In the genomic region with DNA sequence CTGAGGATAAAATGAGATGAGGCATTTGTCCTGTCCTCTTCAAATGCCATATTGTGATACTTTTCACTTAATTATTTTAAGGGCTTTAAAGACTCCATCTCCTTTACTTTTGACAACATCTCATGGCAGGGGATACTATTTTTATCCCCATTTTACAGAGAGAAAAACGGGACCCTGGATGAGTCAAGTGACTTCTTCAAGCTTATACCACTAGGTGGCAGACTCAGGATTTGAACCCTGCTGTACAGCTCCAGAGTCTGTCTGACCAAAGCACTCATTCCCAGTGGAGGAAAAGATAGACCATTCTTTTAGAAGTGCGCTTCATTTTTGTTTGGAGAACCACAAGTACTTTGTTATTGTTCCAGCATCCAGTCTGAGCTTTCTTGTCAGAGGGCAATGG, we compare ENCODE assay signal across 9 cellular contexts. TPM values are rescaled to one million over a fixed set of nuclear protein-coding genes. Genes with fewer than 3 reads are reported as not detected.
DNase-seq lines count a peak whose midpoint lies in the region; ATAC-seq, FAIRE-seq and TF ChIP-seq lines count a peak whose summit lies in the region.
"Had no signal": no experiment of that assay in that cellular context is flagged by ENCODE, and none has a peak within 500 bp of the region (broad histone marks: within the 10 kb centered on the region; RNA-seq: fewer than 3 reads in every experiment).

No MANE protein-coding gene starts in this region.

- H3K27me3 ChIP-seq in pancreas: no peaks in the 10 kb centered on the region

- peaks cover 4% of the 10 kb centered on the region for H3K9me3 Mint-ChIP-seq in chondrocyte (ENCODE audit: low read depth)
- H3K9me3 Mint-ChIP-seq: central memory CD8-positive, alpha-beta T cell had no signal

- H3K4me3 ChIP-seq in GM12865 (ENCODE audit: low read depth, low read length): no peak overlapping the region
- no peak overlapping the region for H3K4me3 ChIP-seq in pancreas

- H3K27me3 Mint-ChIP-seq in chondrocyte (ENCODE audit: low read depth): peaks cover 45% of the 10 kb centered on the region

- peak in 3 of 4 donors; percentile 38 to 54 (median 48) for ATAC-seq in pancreas

- no peaks in the 10 kb centered on the region for H3K36me3 ChIP-seq in pancreas

- H3K27ac Mint-ChIP-seq in chondrocyte (ENCODE audit: unreplicated experiment): no peak overlapping the region

- peaks cover 7% of the 10 kb centered on the region for H3K4me1 Mint-ChIP-seq in chondrocyte (ENCODE audit: low read depth)
- H3K4me1 Mint-ChIP-seq: central memory CD8-positive, alpha-beta T cell had no signal

- no peak overlapping the region for H3K4me3 Mint-ChIP-seq in chondrocyte (ENCODE audit: unreplicated experiment)
- H3K4me3 Mint-ChIP-seq: central memory CD8-positive, alpha-beta T cell had no signal

- H3K27ac ChIP-seq in pancreas: peak overlapping the region in 2 of 4 donors; percentile 51 to 53

- 36 to 48% methylated on average over 2 of the region's 2 CpGs for WGBS in pancreas, 2 donors

- H3K36me3 Mint-ChIP-seq in chondrocyte (ENCODE audit: low read depth): no peaks in the 10 kb centered on the region

- DNase-seq in GM12865 (ENCODE audit: low read depth) (peak; percentile 30), NCI-H2107 treated with DMSO at 0.1 percent for 48 hours (lab: John Stamatoyannopoulos, UW; ENCODE audit: unreplicated experiment) (peak; percentile 91), chondrocyte (ENCODE audit: low spot score) (no peak), pancreas (no peak), mucosa of gallbladder (ENCODE audit: low spot score) (no peak), cerebellar nuclear complex (lab: John Stamatoyannopoulos, UW) (no peak), NCI-H2171 (lab: John Stamatoyannopoulos, UW) (no peak)
- no peak for DNase-seq in stimulated activated CD8-positive, alpha-beta memory T cell treated with anti-CD3 and anti-CD28 coated beads, Interleukin-4, amount 100 ng/mL, for 48 hours

- TF ChIP-seq CTCF in GM12865 (IDR thresholded peaks at IDR 0.05; ENCODE audit: insufficient read depth, low read depth, low read length, missing control alignments) (peak; percentile 46), chondrocyte (IDR thresholded peaks at IDR 0.05) (peak; percentile 60), pancreas (IDR thresholded peaks at IDR 0.05) (peak; percentile 14 to 36 (median 32))

- intact Hi-C loops in pancreas (cut with DNase I): loop anchor here in 2 of 3 donors (5.0 to 10.0 kb wide), 2 partner anchors 135 to 147 kb away; no protein-coding TSS in a partner anchor

- no peak for FAIRE-seq in pancreas (lab: Jason Lieb, UNC)

- no peaks in the 10 kb centered on the region for H3K9me3 ChIP-seq in pancreas

- peaks cover 0 to 14% (median 0%) of the 10 kb centered on the region in 3 donors for H3K4me1 ChIP-seq in pancreas

RNA-seq across cellular contexts. Expression of gene SMOC1, which starts 1.7 kb away (rescaled TPM):
- total RNA-seq in chondrocyte: 0.41 to 1.7 TPM (median 1.1 TPM) in 3 replicates
- 10 to 100 TPM in 1 of 6 donors, 1 to 10 TPM in 5; 2.2 to 55.7 (median 6.3) TPM for total RNA-seq in pancreas
- polyA plus RNA-seq in pancreas: 10 to 100 TPM in 1 of 2 donors, 1 to 10 TPM in 1; 2.9 to 12.5 TPM
- total RNA-seq in mucosa of gallbladder: 3.1 TPM

Comparison
In these comparisons a context has a peak if more than half of its experiments do, and no peak if none do; other contexts are left out.
1. DNase-seq: peak in GM12865 (single experiment) and NCI-H2107 treated with DMSO at 0.1 percent for 48 hours (single experiment); none in chondrocyte (single experiment), pancreas (0 of 6), mucosa of gallbladder (single experiment), cerebellar nuclear complex (0 of 2), stimulated activated CD8-positive, alpha-beta memory T cell treated with anti-CD3 and anti-CD28 coated beads, Interleukin-4, amount 100 ng/mL, for 48 hours (single experiment) and NCI-H2171 (single experiment).
2. Peak in every context shown above with its lines, with median percentiles within 50 percentile points of each other: CTCF ChIP-seq.